In genomic region chr16:57204675-57205074, GRCh38 we compare ENCODE assay signal across 1 cellular context.
A peak's percentile ranks its signal among the peaks of the same experiment; 100 is the strongest.
TF ChIP-seq lines count a peak whose summit lies in the region.

No MANE protein-coding gene starts in this region.

TF ChIP-seq in HepG2, 621 proteins besides CTCF, POLR2A, EP300 and RAD21:
- TF ChIP-seq RBM22 (optimal IDR thresholded peaks at IDR 0.05; ENCODE audit: low read length) = peak; percentile 63
- TF ChIP-seq TRIM24 (CRISPR knock-in tag; IDR thresholded peaks at IDR 0.05) = no peak
- 0 out of 2 replicates have a peak, but pooled peaks have one; percentile 20 for TF ChIP-seq ZNF598 (CRISPR knock-in tag; IDR thresholded peaks at IDR 0.05; ENCODE audit: borderline replicate concordance)
